25 cellular contexts compared by ENCODE assay signal in the genomic region with DNA sequence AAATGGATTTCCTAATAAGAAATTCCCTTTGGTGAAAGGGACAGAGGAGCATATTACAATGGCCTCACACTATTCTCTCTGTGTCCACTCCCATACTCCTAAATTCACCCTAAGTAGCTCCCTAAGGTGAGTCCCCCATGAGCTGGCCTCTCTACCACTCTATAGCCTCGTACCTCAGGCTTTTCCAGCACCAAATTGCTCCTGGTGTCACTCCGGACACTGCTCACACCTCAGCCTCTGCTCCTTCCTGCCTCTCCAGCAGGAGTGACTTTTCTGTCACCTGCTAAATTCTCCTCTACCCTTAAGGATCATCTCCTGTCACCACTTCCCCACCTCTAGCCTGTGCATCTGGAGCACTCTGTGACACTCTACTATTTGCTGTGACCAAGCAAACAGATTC.
A peak's percentile ranks its signal among the peaks of the same experiment; 100 is the strongest.
DNase-seq lines count a peak whose midpoint lies in the region; ATAC-seq and TF ChIP-seq lines count a peak whose summit lies in the region.
"Had no signal": no experiment of that assay in that cellular context is flagged by ENCODE, and none has a peak within 500 bp of the region (broad histone marks: within the 10 kb centered on the region; RNA-seq: fewer than 3 reads in every experiment).

No MANE protein-coding gene starts in this region.

- H3K79me2 ChIP-seq in mammary epithelial cell (ENCODE audit: insufficient read depth, low read length) = no peaks in the 10 kb centered on the region
- no peaks in the 10 kb centered on the region for H3K79me2 ChIP-seq in neural progenitor cell (ENCODE audit: low read depth)
- H3K79me2 ChIP-seq in osteoblast (ENCODE audit: insufficient read depth, low read length) = no peaks in the 10 kb centered on the region

- H3K27ac Mint-ChIP-seq in MCF 10A (ENCODE audit: low read depth, unreplicated experiment) (peak overlapping the region; percentile 37), nephron progenitor cell (peak overlapping the region; percentile 5), neural progenitor cell (no peak overlapping the region)
- H3K27ac Mint-ChIP-seq: CD4-positive, alpha-beta memory T cell; CD4-positive, CD25-positive, alpha-beta regulatory T cell; CD8-positive, alpha-beta memory T cell had no signal

- H3K36me3 ChIP-seq in mammary epithelial cell (ENCODE audit: insufficient read depth, low read length) (no peaks in the 10 kb centered on the region), neural progenitor cell (no peaks in the 10 kb centered on the region), osteoblast (ENCODE audit: insufficient read depth, low read length) (no peaks in the 10 kb centered on the region)
- H3K36me3 ChIP-seq: BE2C, BLaER1 had no signal

- DNase-seq in MCF 10A (ENCODE audit: unreplicated experiment) (no peak), mammary epithelial cell (no peak), nephron progenitor cell (no peak), neural progenitor cell (ENCODE audit: low spot score) (no peak), osteoblast (ENCODE audit: insufficient read length, low spot score, missing footprints) (peak; percentile 18), cerebellum (ENCODE audit: low spot score) (no peak), NAMALWA (ENCODE audit: low spot score) (no peak)
- DNase-seq: 8988T; ACHN; BE2C; C1 segment of cervical spinal cord; CD4-positive, alpha-beta memory T cell; CD4-positive, CD25-positive, alpha-beta regulatory T cell; CD8-positive, alpha-beta memory T cell; COR-L47; DMS 273 treated with DMSO at 0.1 percent for 48 hours; DMS153; DMS79; DND-41; EL; GDM1 had no signal

- no peaks in the 10 kb centered on the region for H3K36me3 Mint-ChIP-seq in MCF 10A (ENCODE audit: insufficient read depth, unreplicated experiment)
- no peaks in the 10 kb centered on the region for H3K36me3 Mint-ChIP-seq in nephron progenitor cell (ENCODE audit: low read depth)
- no peaks in the 10 kb centered on the region for H3K36me3 Mint-ChIP-seq in neural progenitor cell
- H3K36me3 Mint-ChIP-seq: CD14-positive monocyte; CD4-positive, alpha-beta memory T cell; CD4-positive, CD25-positive, alpha-beta regulatory T cell; CD8-positive, alpha-beta memory T cell had no signal

- H3F3A ChIP-seq in neural progenitor cell (ENCODE audit: low read depth) = peaks cover 17% of the 10 kb centered on the region

- peaks cover 5% of the 10 kb centered on the region for H3K4me1 Mint-ChIP-seq in MCF 10A (ENCODE audit: insufficient read depth, unreplicated experiment)
- H3K4me1 Mint-ChIP-seq in nephron progenitor cell = peaks cover 5% of the 10 kb centered on the region
- H3K4me1 Mint-ChIP-seq in neural progenitor cell = peaks cover 17% of the 10 kb centered on the region
- H3K4me1 Mint-ChIP-seq: CD14-positive monocyte; CD4-positive, CD25-positive, alpha-beta regulatory T cell; CD8-positive, alpha-beta memory T cell had no signal

- H3K27me3 ChIP-seq in mammary epithelial cell (ENCODE audit: insufficient read depth, low read length) = no peaks in the 10 kb centered on the region
- no peaks in the 10 kb centered on the region for H3K27me3 ChIP-seq in neural progenitor cell
- peaks cover 10% of the 10 kb centered on the region for H3K27me3 ChIP-seq in osteoblast (ENCODE audit: insufficient read depth, low read length)
- H3K27me3 ChIP-seq: BLaER1 had no signal

- WGBS in mammary epithelial cell (ENCODE audit: low coverage, missing lambda C conversion rate) = 67% methylated on average over 2 of the region's 2 CpGs

- BruUV-seq in MCF 10A (replicated peaks; lab: Mats Ljungman, UMichigan) = no TSS peak
- no TSS peak for BruUV-seq in mammary epithelial cell (replicated peaks; lab: Mats Ljungman, UMichigan)

- no peak for ATAC-seq in HG03432 (IDR thresholded peaks at IDR 0.05; ENCODE audit: unreplicated experiment)
- ATAC-seq: GM12878 had no signal

- H3K4me3 Mint-ChIP-seq in MCF 10A (ENCODE audit: unreplicated experiment) (no peak overlapping the region), nephron progenitor cell (no peak overlapping the region), neural progenitor cell (no peak overlapping the region)
- H3K4me3 Mint-ChIP-seq: CD14-positive monocyte; CD4-positive, alpha-beta memory T cell; CD4-positive, CD25-positive, alpha-beta regulatory T cell; CD8-positive, alpha-beta memory T cell had no signal

- no peak overlapping the region for H3K27ac ChIP-seq in mammary epithelial cell (ENCODE audit: insufficient read depth, low read depth, low read length)
- H3K27ac ChIP-seq in neural progenitor cell = no peak overlapping the region
- no peak overlapping the region for H3K27ac ChIP-seq in osteoblast (ENCODE audit: low read depth, low read length)
- H3K27ac ChIP-seq: BLaER1 had no signal

- CTCF ChIA-PET in MCF 10A (lab: Yijun Ruan, JAX) = interaction anchor here (0.7 to 20.5 kb wide), 7 partner anchors 13 to 477 kb away, joined by 3 to 206 read pairs (median 5); no protein-coding TSS in a partner anchor
- CTCF ChIA-PET in mammary epithelial cell (lab: Charles Lee; ENCODE audit: low non-redundant PET) = no interaction called here

- intact Hi-C loops in MCF 10A (cut with micrococcal nuclease) = no loop called here
- intact Hi-C loops in mammary epithelial cell (cut with micrococcal nuclease) = no loop called here

- POLR2A ChIA-PET in MCF 10A (lab: Yijun Ruan, JAX) = interaction anchor here (0.9 to 7.3 kb wide), 12 partner anchors 8 to 104 kb away, joined by 3 to 62 read pairs (median 5); no protein-coding TSS in a partner anchor

- in situ Hi-C loops in mammary epithelial cell (cut with MboI; ENCODE audit: low sequenced_read_pairs in 2 of 2) = no loop called here

- H2AFZ ChIP-seq in mammary epithelial cell (ENCODE audit: low read depth, low read length) = no peak overlapping the region
- no peak overlapping the region for H2AFZ ChIP-seq in neural progenitor cell (replicated peaks)
- no peak overlapping the region for H2AFZ ChIP-seq in osteoblast (ENCODE audit: low read length)

- H3K9me3 ChIP-seq in mammary epithelial cell (replicated peaks; ENCODE audit: insufficient read depth, low read length) = no peaks in the 10 kb centered on the region
- no peaks in the 10 kb centered on the region for H3K9me3 ChIP-seq in neural progenitor cell (ENCODE audit: low read depth)
- H3K9me3 ChIP-seq in osteoblast (ENCODE audit: low read depth, low read length) = no peaks in the 10 kb centered on the region
- H3K9me3 ChIP-seq: BE2C, BLaER1 had no signal

- no peak overlapping the region for H3K9ac ChIP-seq in mammary epithelial cell (ENCODE audit: insufficient read depth, low read length)
- no peak overlapping the region for H3K9ac ChIP-seq in neural progenitor cell
- H3K9ac ChIP-seq: BLaER1 had no signal

- H3K27me3 Mint-ChIP-seq in MCF 10A (ENCODE audit: insufficient read depth, unreplicated experiment) (no peaks in the 10 kb centered on the region), nephron progenitor cell (ENCODE audit: low read depth, poor library complexity) (peaks cover 10% of the 10 kb centered on the region), neural progenitor cell (ENCODE audit: insufficient read depth, low read depth) (peaks cover 7% of the 10 kb centered on the region)

- H4K20me1 ChIP-seq in mammary epithelial cell (ENCODE audit: insufficient read depth, low read length) = no peaks in the 10 kb centered on the region
- no peaks in the 10 kb centered on the region for H4K20me1 ChIP-seq in neural progenitor cell (ENCODE audit: low read depth)
- H4K20me1 ChIP-seq in osteoblast (ENCODE audit: insufficient read depth, low read length) = no peaks in the 10 kb centered on the region
- H4K20me1 ChIP-seq: BLaER1 had no signal

- dilution Hi-C loops in mammary epithelial cell (cut with HindIII; ENCODE audit: low sequenced_read_pairs) = no loop called here

- peaks cover 8% of the 10 kb centered on the region for H3K9me3 Mint-ChIP-seq in MCF 10A (ENCODE audit: unreplicated experiment)
- no peaks in the 10 kb centered on the region for H3K9me3 Mint-ChIP-seq in nephron progenitor cell
- peaks cover 2% of the 10 kb centered on the region for H3K9me3 Mint-ChIP-seq in neural progenitor cell

- no peak overlapping the region for H3K4me2 ChIP-seq in mammary epithelial cell (ENCODE audit: insufficient read depth, low read depth, low read length)
- peak overlapping the region; percentile 31 for H3K4me2 ChIP-seq in neural progenitor cell
- H3K4me2 ChIP-seq in osteoblast (ENCODE audit: insufficient read depth, low read length) = no peak overlapping the region
- H3K4me2 ChIP-seq: BLaER1 had no signal

- no peak for TF ChIP-seq CTCF in MCF 10A (IDR thresholded peaks at IDR 0.05; ENCODE audit: unreplicated experiment)
- no peak for TF ChIP-seq CTCF in mammary epithelial cell (conservative IDR thresholded peaks at IDR 0.05 in 1 of 2, IDR thresholded peaks at IDR 0.05 in 1 of 2; ENCODE audit: extremely low read depth in 1 of 2, insufficient read depth in 1 of 2, low read depth in 1 of 2, low read length in 2 of 2)
- no peak for TF ChIP-seq CTCF in nephron progenitor cell (IDR thresholded peaks at IDR 0.05)
- TF ChIP-seq CTCF in neural progenitor cell (IDR thresholded peaks at IDR 0.05) = no peak
- no peak for TF ChIP-seq CTCF in osteoblast (IDR thresholded peaks at IDR 0.05; ENCODE audit: extremely low read depth, low read depth, low read length)

- H3K4me3 ChIP-seq in mammary epithelial cell (replicated peaks in 1 of 3; ENCODE audit: insufficient read depth in 1 of 3, low read depth in 2 of 3, low read length in 3 of 3) = no peak overlapping the region
- no peak overlapping the region for H3K4me3 ChIP-seq in neural progenitor cell
- H3K4me3 ChIP-seq in osteoblast (ENCODE audit: insufficient read depth, low read length) = no peak overlapping the region
- H3K4me3 ChIP-seq: BLaER1, GM12878 had no signal

- H3K4me1 ChIP-seq in mammary epithelial cell (ENCODE audit: insufficient read depth, low read length) (no peaks in the 10 kb centered on the region), neural progenitor cell (peaks cover 17% of the 10 kb centered on the region), osteoblast (ENCODE audit: insufficient read depth, low read length) (no peaks in the 10 kb centered on the region)
- H3K4me1 ChIP-seq: BE2C, BLaER1 had no signal
